Comparison of ENCODE assay signal across 8 cellular contexts in the genomic region with DNA sequence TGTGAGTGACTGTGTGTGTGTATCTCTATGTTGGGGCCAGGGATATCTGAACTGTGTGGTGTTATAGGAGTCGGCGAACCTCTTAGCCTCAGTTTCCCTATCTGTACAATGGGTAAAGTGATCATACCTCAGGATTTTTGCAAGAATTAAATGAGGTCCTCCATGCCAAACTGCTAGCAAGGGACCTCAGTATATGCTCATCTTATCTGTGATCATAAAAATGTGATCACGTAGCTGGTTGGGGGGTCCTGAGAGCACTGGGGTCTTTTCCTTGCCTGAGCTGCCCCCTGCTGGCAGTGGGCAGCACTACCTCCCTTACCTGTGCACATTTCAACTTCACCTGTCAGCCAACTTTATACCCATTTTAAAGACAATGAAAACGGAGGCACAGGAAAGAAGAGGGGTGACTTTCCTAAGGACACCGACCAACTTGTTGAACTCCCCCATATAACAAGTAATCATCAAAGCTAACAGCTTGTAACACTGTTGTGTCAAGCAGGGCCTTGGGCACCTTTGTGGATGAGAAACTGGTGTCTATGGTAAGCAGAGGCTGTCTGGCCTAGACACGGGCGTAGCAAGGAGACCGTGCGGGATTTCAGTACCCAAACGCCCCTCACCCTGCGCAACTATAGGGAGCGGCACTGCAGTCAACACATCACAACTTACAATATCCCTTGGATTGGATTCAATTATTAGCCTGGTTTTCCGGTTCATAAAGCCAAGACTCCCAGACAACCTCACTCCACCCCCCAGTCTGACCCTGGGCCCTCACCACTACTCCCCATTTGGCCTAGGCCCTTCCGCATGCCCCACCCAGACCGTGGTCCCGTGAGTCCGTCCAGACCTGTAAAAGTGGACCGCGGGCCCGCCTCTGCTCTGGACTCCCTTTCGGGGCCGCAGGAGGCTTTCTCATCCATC. TPM values are rescaled to one million over a fixed set of nuclear protein-coding genes. Genes with fewer than 3 reads are reported as not detected.
A peak's percentile ranks its signal among the peaks of the same experiment; 100 is the strongest.
DNase-seq lines count a peak whose midpoint lies in the region; ATAC-seq, FAIRE-seq and TF ChIP-seq lines count a peak whose summit lies in the region.

No MANE protein-coding gene starts in this region.

- H3K9me3 ChIP-seq in BLaER1 (no peaks in the 10 kb centered on the region), breast epithelium (no peaks in the 10 kb centered on the region), kidney (ENCODE audit: control insufficient read depth in 1 of 2, low read length in 2 of 2) (no peaks in the 10 kb centered on the region)

- peak overlapping the region; percentile 90 to 94 for H3K4me3 Mint-ChIP-seq in stimulated activated naive B cell treated with anti-CD40 and anti-IgM and Interleukin-4, amounts not matched to agents 10 μg/mL and 1 μg/mL and 100 μg/mL, for 72 hours

- DNase-seq in GM19240 (ENCODE audit: insufficient read length, low spot score) (peak; percentile 64), RCC 7860 (ENCODE audit: low spot score) (peak; percentile 14), breast epithelium (ENCODE audit: low spot score in 2 of 2) (peak; percentile 28 to 61), kidney (peak; percentile 85)
- no peak for DNase-seq in stimulated activated naive B cell treated with anti-CD40 and anti-IgM and Interleukin-4, amounts not matched to agents 10 μg/mL and 1 μg/mL and 100 μg/mL, for 72 hours

- ATAC-seq in stimulated activated naive B cell treated with anti-CD40 and anti-IgM and Interleukin-4, amounts not matched to agents 10 μg/mL and 1 μg/mL and 100 μg/mL, for 72 hours (replicated peaks), result no peak
- ATAC-seq in HG02885 (IDR thresholded peaks at IDR 0.05; ENCODE audit: poor library complexity, unreplicated experiment) (no peak), HG02973 (IDR thresholded peaks at IDR 0.05; ENCODE audit: unreplicated experiment) (no peak)

- peaks cover 14% of the 10 kb centered on the region for H3K4me1 ChIP-seq in BLaER1
- H3K4me1 ChIP-seq in breast epithelium, result no peaks in the 10 kb centered on the region
- peaks cover 9 to 10% of the 10 kb centered on the region in 2 donors for H3K4me1 ChIP-seq in kidney (ENCODE audit: control insufficient read depth in 1 of 2, insufficient read depth in 1 of 2, low read depth in 1 of 2, low read length in 2 of 2)

- H3K4me1 Mint-ChIP-seq in stimulated activated naive B cell treated with anti-CD40 and anti-IgM and Interleukin-4, amounts not matched to agents 10 μg/mL and 1 μg/mL and 100 μg/mL, for 72 hours, result peaks cover 24 to 38% of the 10 kb centered on the region in 2 donors

- no peaks in the 10 kb centered on the region for H3K9me3 Mint-ChIP-seq in stimulated activated naive B cell treated with anti-CD40 and anti-IgM and Interleukin-4, amounts not matched to agents 10 μg/mL and 1 μg/mL and 100 μg/mL, for 72 hours

- H3K36me3 ChIP-seq in BLaER1, result peaks cover 56% of the 10 kb centered on the region
- H3K36me3 ChIP-seq in breast epithelium, result no peaks in the 10 kb centered on the region
- H3K36me3 ChIP-seq in kidney (ENCODE audit: control insufficient read depth in 1 of 2, insufficient read depth in 2 of 2, low read length in 2 of 2), result peaks cover 2 to 4% of the 10 kb centered on the region in 2 donors

- H3K27me3 ChIP-seq in BLaER1, result no peaks in the 10 kb centered on the region
- no peaks in the 10 kb centered on the region for H3K27me3 ChIP-seq in breast epithelium

- intact Hi-C loops in breast epithelium (cut with DNase I; ENCODE audit: low total_unique reads), result loop anchor here (1.0 kb wide), 1 partner anchor 15 kb away; no protein-coding TSS in a partner anchor
- intact Hi-C loops in kidney (cut with DNase I), result no loop called here

- peak overlapping the region; percentile 89 for H3K4me3 ChIP-seq in BLaER1
- H3K4me3 ChIP-seq in breast epithelium, result peak overlapping the region; percentile 64 to 87 (median 72)
- H3K4me3 ChIP-seq in kidney (ENCODE audit: low read length in 2 of 2), result peak overlapping the region; percentile 68 to 83

- H3K27ac Mint-ChIP-seq in stimulated activated naive B cell treated with anti-CD40 and anti-IgM and Interleukin-4, amounts not matched to agents 10 μg/mL and 1 μg/mL and 100 μg/mL, for 72 hours, result peak overlapping the region; percentile 96

- H4K20me1 ChIP-seq in BLaER1, result peaks cover 40% of the 10 kb centered on the region

- no peaks in the 10 kb centered on the region for H3K27me3 Mint-ChIP-seq in stimulated activated naive B cell treated with anti-CD40 and anti-IgM and Interleukin-4, amounts not matched to agents 10 μg/mL and 1 μg/mL and 100 μg/mL, for 72 hours

- TF ChIP-seq POLR2A in breast epithelium (IDR thresholded peaks at IDR 0.05), result no peak

- H3K27ac ChIP-seq in BLaER1, result peak overlapping the region; percentile 93
- H3K27ac ChIP-seq in breast epithelium, result peak overlapping the region; percentile 90 to 95
- H3K27ac ChIP-seq in kidney (ENCODE audit: low read depth in 2 of 2, low read length in 2 of 2), result peak overlapping the region; percentile 71 to 72

- TF ChIP-seq CTCF in breast epithelium (IDR thresholded peaks at IDR 0.05) (peak; percentile 51 to 52 (median 51)), kidney (IDR thresholded peaks at IDR 0.05; ENCODE audit: borderline replicate concordance, extremely low read depth, insufficient read depth) (peak; percentile 70)

- FAIRE-seq in RCC 7860 (lab: Jason Lieb, UNC) (no peak), kidney (lab: Jason Lieb, UNC) (no peak)

- H3K36me3 Mint-ChIP-seq in stimulated activated naive B cell treated with anti-CD40 and anti-IgM and Interleukin-4, amounts not matched to agents 10 μg/mL and 1 μg/mL and 100 μg/mL, for 72 hours, result peaks cover 8 to 25% of the 10 kb centered on the region in 2 donors

- H3K9ac ChIP-seq in BLaER1, result peak overlapping the region; percentile 94
- H3K9ac ChIP-seq in kidney (ENCODE audit: low read length in 2 of 2), result peak overlapping the region; percentile 83 to 96

- peak overlapping the region; percentile 97 for H3K4me2 ChIP-seq in BLaER1

RNA-seq across cellular contexts. Expression of gene DPP3, which starts 1.2 kb away (rescaled TPM):
- 10 to 100 TPM; 16.5 to 24.3 (median 16.7) TPM for total RNA-seq in breast epithelium
- total RNA-seq in kidney, result 41.7 TPM
- 32.9 TPM for polyA plus RNA-seq in kidney (ENCODE audit: insufficient read depth, low read depth, low replicate concordance)

RNA-seq across cellular contexts. Expression of gene PELI3, which starts 12.4 kb away (rescaled TPM):
- 10 to 100 TPM; 16.0 to 20.0 (median 18.6) TPM for total RNA-seq in breast epithelium
- 8.1 TPM for total RNA-seq in kidney
- polyA plus RNA-seq in kidney (ENCODE audit: insufficient read depth, low read depth, low replicate concordance), result 9.1 TPM

RNA-seq across cellular contexts. Expression of gene BBS1, which starts 31.4 kb away (rescaled TPM):
- 10 to 100 TPM; 51.5 to 79.5 (median 63.8) TPM for total RNA-seq in breast epithelium
- 85.4 TPM for total RNA-seq in kidney
- 30.1 TPM for polyA plus RNA-seq in kidney (ENCODE audit: insufficient read depth, low read depth, low replicate concordance)

RNA-seq across cellular contexts. Expression of gene MRPL11, which starts 40.4 kb away (rescaled TPM):
- total RNA-seq in breast epithelium (10 to 100 TPM; 33.1 to 42.3 (median 36.8) TPM), kidney (34.1 TPM)
- polyA plus RNA-seq in kidney (ENCODE audit: insufficient read depth, low read depth, low replicate concordance), result 97.3 TPM

RNA-seq across cellular contexts. Expression of gene NPAS4, which starts 58.2 kb away (rescaled TPM):
- total RNA-seq in breast epithelium (not detected), kidney (0.19 TPM)
- not detected for polyA plus RNA-seq in kidney (ENCODE audit: insufficient read depth, low read depth, low replicate concordance)
